ENCODE assay signal across 16 cellular contexts in genomic region chr2:67879586-67880290, GRCh38.
A peak's percentile ranks its signal among the peaks of the same experiment; 100 is the strongest.
DNase-seq lines count a peak whose midpoint lies in the region; ATAC-seq and TF ChIP-seq lines count a peak whose summit lies in the region.
"Had no signal": no experiment of that assay in that cellular context is flagged by ENCODE, and none has a peak within 500 bp of the region (broad histone marks: within the 10 kb centered on the region; RNA-seq: fewer than 3 reads in every experiment).

No MANE protein-coding gene starts in this region.

- no peak overlapping the region for H3K27ac Mint-ChIP-seq in neural progenitor cell
- H3K27ac Mint-ChIP-seq in activated naive CD4-positive, alpha-beta T cell treated with anti-CD3 and anti-CD28 coated beads, Interleukin-2, amount 10 ng/mL, durations not matched to agents 7 days and 5 days = no peak overlapping the region
- no peak overlapping the region for H3K27ac Mint-ChIP-seq in activated T-helper 17 cell treated with anti-CD3 and anti-CD28 coated beads, Interleukin-2, amount 50 U/mL, for 72 hours
- H3K27ac Mint-ChIP-seq: activated T-helper 2 cell treated with anti-CD3 and anti-CD28 coated beads, Interferon-gamma antibody, Interleukin-2, Interleukin-4, amounts not matched to agents 10 μg/mL and 5 μg/mL and 100 μg/mL, durations not matched to agents 14 hours and 24 hours and 36 hours had no signal

- 67% methylated on average over 1 of the region's 4 CpGs; no CpG with 5 or more reads in 1 of the 2 experiments for WGBS in IMR-90 (ENCODE audit: extremely low coverage in 2 of 2, insufficient read length in 1 of 2), 2 experiments
- 0% methylated on average over 1 of the region's 4 CpGs for WGBS in mammary epithelial cell (ENCODE audit: low coverage, missing lambda C conversion rate)
- WGBS in mesenchymal stem cell = 38% methylated on average over 4 of the region's 4 CpGs

- no peak overlapping the region for H3K23ac ChIP-seq in IMR-90 (ENCODE audit: low read depth, low read length)
- no peak overlapping the region for H3K23ac ChIP-seq in mesenchymal stem cell (ENCODE audit: low read length in 2 of 2)

- DNase-seq in AG10803 (ENCODE audit: low read depth) (peak; percentile 31), IMR-90 (peak; percentile 69), mammary epithelial cell (peak; percentile 81), mesenchymal stem cell (peak; percentile 47), NCI-H446 (lab: John Stamatoyannopoulos, UW) (no peak), neural progenitor cell (ENCODE audit: low spot score) (no peak)
- DNase-seq in activated naive CD4-positive, alpha-beta T cell treated with anti-CD3 and anti-CD28 coated beads, Interleukin-2, amount 10 ng/mL, durations not matched to agents 7 days and 5 days = no peak
- DNase-seq: activated CD4-positive, alpha-beta T cell treated with anti-CD3 and anti-CD28 coated beads, Interleukin-2, amount 50 U/mL, for 1 hour; lower lobe of right lung; NCI-H187; nucleus accumbens; Right ventricle myocardium superior; stimulated activated CD4-positive, alpha-beta T cell treated with anti-CD3 and anti-CD28 coated beads, Interleukin-15, amount 100 ng/mL, for 24 hours had no signal

- H3K27ac ChIP-seq in IMR-90 (ENCODE audit: insufficient read depth, low read length) (no peak overlapping the region), mammary epithelial cell (ENCODE audit: insufficient read depth, low read depth, low read length) (peak overlapping the region; percentile 58), mesenchymal stem cell (ENCODE audit: low read length, poor library complexity, severe bottlenecking) (peak overlapping the region; percentile 87), neural progenitor cell (no peak overlapping the region)
- H3K27ac ChIP-seq: lower lobe of right lung had no signal

- no peaks in the 10 kb centered on the region for H3K36me3 Mint-ChIP-seq in neural progenitor cell
- H3K36me3 Mint-ChIP-seq in activated naive CD4-positive, alpha-beta T cell treated with anti-CD3 and anti-CD28 coated beads, Interleukin-2, amount 10 ng/mL, durations not matched to agents 7 days and 5 days = no peaks in the 10 kb centered on the region
- H3K36me3 Mint-ChIP-seq in activated T-helper 17 cell treated with anti-CD3 and anti-CD28 coated beads, Interleukin-2, amount 50 U/mL, for 72 hours (ENCODE audit: low read depth) = no peaks in the 10 kb centered on the region

- intact Hi-C loops in IMR-90 (cut with micrococcal nuclease) (no loop called here), mammary epithelial cell (cut with micrococcal nuclease) (no loop called here)

- H3K14ac ChIP-seq in IMR-90 (replicated peaks; ENCODE audit: low read depth, low read length) = 0 out of 2 replicates have a peak overlapping the region, but pooled peaks have one; percentile 13
- no peak overlapping the region for H3K14ac ChIP-seq in mesenchymal stem cell (ENCODE audit: low read length in 2 of 2)

- H4K20me1 ChIP-seq in IMR-90 (ENCODE audit: insufficient read depth, low read length) (no peaks in the 10 kb centered on the region), mammary epithelial cell (ENCODE audit: insufficient read depth, low read length) (no peaks in the 10 kb centered on the region), neural progenitor cell (ENCODE audit: low read depth) (no peaks in the 10 kb centered on the region)

- H3K9ac ChIP-seq in IMR-90 (ENCODE audit: low read depth, low read length) (no peak overlapping the region), mammary epithelial cell (ENCODE audit: insufficient read depth, low read length) (no peak overlapping the region), mesenchymal stem cell (ENCODE audit: low read length) (peak overlapping the region; percentile 34), neural progenitor cell (no peak overlapping the region)

- no peak overlapping the region for H4K91ac ChIP-seq in IMR-90 (ENCODE audit: insufficient read depth, low read depth, low read length)
- H4K91ac ChIP-seq in mesenchymal stem cell (ENCODE audit: low read length) = no peak overlapping the region

- in situ Hi-C loops in IMR-90 (cut with MboI; ENCODE audit: low sequenced_read_pairs) (no loop called here), mammary epithelial cell (cut with MboI; ENCODE audit: low sequenced_read_pairs in 2 of 2) (no loop called here)

- no peak for TF ChIP-seq POLR2A in IMR-90 (IDR thresholded peaks at IDR 0.05; ENCODE audit: low read depth, low read length)

- dilution Hi-C loops in IMR-90 (cut with HindIII; ENCODE audit: low sequenced_read_pairs, unreplicated experiment) (no loop called here), mammary epithelial cell (cut with HindIII; ENCODE audit: low sequenced_read_pairs) (no loop called here)

- BruUV-seq in IMR-90 (replicated peaks; lab: Mats Ljungman, UMichigan) = no TSS peak
- no TSS peak for BruUV-seq in mammary epithelial cell (replicated peaks; lab: Mats Ljungman, UMichigan)

- no peak overlapping the region for H2BK5ac ChIP-seq in IMR-90 (ENCODE audit: low read depth, low read length, poor library complexity, severe bottlenecking)
- H2BK5ac ChIP-seq in mesenchymal stem cell (ENCODE audit: low read depth, low read length, poor library complexity, severe bottlenecking) = peak overlapping the region; percentile 84

- H3K4me3 Mint-ChIP-seq in neural progenitor cell = no peak overlapping the region
- H3K4me3 Mint-ChIP-seq in activated naive CD4-positive, alpha-beta T cell treated with anti-CD3 and anti-CD28 coated beads, Interleukin-2, amount 10 ng/mL, durations not matched to agents 7 days and 5 days = no peak overlapping the region
- H3K4me3 Mint-ChIP-seq in activated T-helper 17 cell treated with anti-CD3 and anti-CD28 coated beads, Interleukin-2, amount 50 U/mL, for 72 hours = no peak overlapping the region
- H3K4me3 Mint-ChIP-seq: central memory CD8-positive, alpha-beta T cell had no signal

- CTCF ChIA-PET in IMR-90 (lab: Yijun Ruan, JAX) (interaction anchor here (0.6 kb wide), 1 partner anchor 12 kb away, joined by 4 read pairs; no protein-coding TSS in a partner anchor), mammary epithelial cell (lab: Charles Lee; ENCODE audit: low non-redundant PET) (no interaction called here)
- CTCF ChIA-PET in activated naive CD4-positive, alpha-beta T cell treated with anti-CD3 and anti-CD28 coated beads, Interleukin-2, amount 10 ng/mL, durations not matched to agents 7 days and 5 days (lab: Charles Lee) = no interaction called here

- H2AK5ac ChIP-seq in IMR-90 (ENCODE audit: low read depth, low read length) (no peak overlapping the region), mesenchymal stem cell (ENCODE audit: low read length, severe bottlenecking) (peak overlapping the region; percentile 6)

- no peak overlapping the region for H2AFZ ChIP-seq in IMR-90 (replicated peaks; ENCODE audit: low read length, poor library complexity)
- H2AFZ ChIP-seq in mammary epithelial cell (ENCODE audit: low read depth, low read length) = peak overlapping the region; percentile 76
- no peak overlapping the region for H2AFZ ChIP-seq in mesenchymal stem cell (ENCODE audit: low read depth, low read length)
- no peak overlapping the region for H2AFZ ChIP-seq in neural progenitor cell (replicated peaks)

- no peaks in the 10 kb centered on the region for H3K79me2 ChIP-seq in mammary epithelial cell (ENCODE audit: insufficient read depth, low read length)
- no peaks in the 10 kb centered on the region for H3K79me2 ChIP-seq in neural progenitor cell (ENCODE audit: low read depth)

- no peak overlapping the region for H4K8ac ChIP-seq in IMR-90 (ENCODE audit: low read depth in 2 of 2, low read length in 2 of 2)
- no peak overlapping the region for H4K8ac ChIP-seq in mesenchymal stem cell (ENCODE audit: low read length)

- H3K4me1 Mint-ChIP-seq in neural progenitor cell = peaks cover 24% of the 10 kb centered on the region
- no peaks in the 10 kb centered on the region for H3K4me1 Mint-ChIP-seq in activated naive CD4-positive, alpha-beta T cell treated with anti-CD3 and anti-CD28 coated beads, Interleukin-2, amount 10 ng/mL, durations not matched to agents 7 days and 5 days
- H3K4me1 Mint-ChIP-seq in activated T-helper 17 cell treated with anti-CD3 and anti-CD28 coated beads, Interleukin-2, amount 50 U/mL, for 72 hours = no peaks in the 10 kb centered on the region
- H3K4me1 Mint-ChIP-seq: central memory CD8-positive, alpha-beta T cell had no signal

- H3K27me3 ChIP-seq in IMR-90 (ENCODE audit: control insufficient read depth, insufficient read depth, low read length) = no peaks in the 10 kb centered on the region; the same call in 1 of the 2 replicates
- H3K27me3 ChIP-seq in mammary epithelial cell (ENCODE audit: insufficient read depth, low read length) = no peaks in the 10 kb centered on the region
- no peaks in the 10 kb centered on the region for H3K27me3 ChIP-seq in mesenchymal stem cell (ENCODE audit: control insufficient read depth in 1 of 2, insufficient read depth in 1 of 2, low read length in 2 of 2)
- H3K27me3 ChIP-seq in neural progenitor cell = no peaks in the 10 kb centered on the region

- no peak for TF ChIP-seq RAD21 in IMR-90 (IDR thresholded peaks at IDR 0.05; ENCODE audit: low read length)

- H3K9me3 ChIP-seq in IMR-90 (ENCODE audit: control insufficient read depth, insufficient read depth, low read length) (no peaks in the 10 kb centered on the region), mammary epithelial cell (replicated peaks; ENCODE audit: insufficient read depth, low read length) (no peaks in the 10 kb centered on the region), mesenchymal stem cell (ENCODE audit: control insufficient read depth, low read length) (no peaks in the 10 kb centered on the region), neural progenitor cell (ENCODE audit: low read depth) (no peaks in the 10 kb centered on the region)
- H3K9me3 ChIP-seq: lower lobe of right lung had no signal

- no peak overlapping the region for H2AK9ac ChIP-seq in IMR-90 (replicated peaks; ENCODE audit: low read depth, low read length, poor library complexity)

- H3K79me1 ChIP-seq in IMR-90 (ENCODE audit: low read depth in 1 of 2, low read length in 2 of 2) = no peaks in the 10 kb centered on the region
- H3K79me1 ChIP-seq in mesenchymal stem cell (replicated peaks; ENCODE audit: low read length, poor library complexity, severe bottlenecking) = no peaks in the 10 kb centered on the region

- H3K4me3 ChIP-seq in AG10803 (ENCODE audit: low read length) = no peak overlapping the region
- no peak overlapping the region for H3K4me3 ChIP-seq in IMR-90 (ENCODE audit: insufficient read depth, low read depth, low read length)
- no peak overlapping the region for H3K4me3 ChIP-seq in mammary epithelial cell (replicated peaks in 1 of 3; ENCODE audit: insufficient read depth in 1 of 3, low read depth in 2 of 3, low read length in 3 of 3)
- H3K4me3 ChIP-seq in mesenchymal stem cell (ENCODE audit: insufficient read depth in 1 of 2, low read depth in 1 of 2, low read length in 2 of 2) = peak overlapping the region in 1 of 2 experiments; percentile 26
- H3K4me3 ChIP-seq in neural progenitor cell = no peak overlapping the region
- H3K4me3 ChIP-seq: lower lobe of right lung had no signal

- H3K9me1 ChIP-seq in IMR-90 (ENCODE audit: insufficient read depth, low read length) = no peaks in the 10 kb centered on the region

- no peak overlapping the region for H2BK20ac ChIP-seq in IMR-90 (ENCODE audit: low read depth, low read length)

- H3K36me3 ChIP-seq in IMR-90 (ENCODE audit: control insufficient read depth, insufficient read depth, low read length) = no peaks in the 10 kb centered on the region
- H3K36me3 ChIP-seq in mammary epithelial cell (ENCODE audit: insufficient read depth, low read length) = no peaks in the 10 kb centered on the region
- H3K36me3 ChIP-seq in mesenchymal stem cell (ENCODE audit: control insufficient read depth in 1 of 2, insufficient read depth in 2 of 2, low read depth in 1 of 2, low read length in 2 of 2) = no peaks in the 10 kb centered on the region
- H3K36me3 ChIP-seq in neural progenitor cell = no peaks in the 10 kb centered on the region
- H3K36me3 ChIP-seq: lower lobe of right lung had no signal

- peaks cover 6% of the 10 kb centered on the region for H3K27me3 Mint-ChIP-seq in neural progenitor cell (ENCODE audit: insufficient read depth, low read depth)
- no peaks in the 10 kb centered on the region for H3K27me3 Mint-ChIP-seq in activated naive CD4-positive, alpha-beta T cell treated with anti-CD3 and anti-CD28 coated beads, Interleukin-2, amount 10 ng/mL, durations not matched to agents 7 days and 5 days
- H3K27me3 Mint-ChIP-seq in activated T-helper 17 cell treated with anti-CD3 and anti-CD28 coated beads, Interleukin-2, amount 50 U/mL, for 72 hours = peaks cover 13% of the 10 kb centered on the region

- H3K4me2 ChIP-seq in IMR-90 (ENCODE audit: low read depth, low read length) = no peak overlapping the region
- H3K4me2 ChIP-seq in mammary epithelial cell (ENCODE audit: insufficient read depth, low read depth, low read length) = peak overlapping the region; percentile 40
- H3K4me2 ChIP-seq in mesenchymal stem cell (ENCODE audit: low read length, poor library complexity, severe bottlenecking) = no peak overlapping the region
- no peak overlapping the region for H3K4me2 ChIP-seq in neural progenitor cell

- H3K4ac ChIP-seq in IMR-90 (ENCODE audit: low read depth, low read length) (no peak overlapping the region), mesenchymal stem cell (ENCODE audit: low read depth in 1 of 2, low read length in 2 of 2) (no peak overlapping the region)

- ATAC-seq in IMR-90 (ENCODE audit: low read depth) = 0 out of 2 replicates have a peak, but pooled peaks have one; percentile 27
- no peak for ATAC-seq in activated T-helper 17 cell treated with anti-CD3 and anti-CD28 coated beads, Interleukin-2, amount 50 U/mL, for 72 hours (replicated peaks)
- ATAC-seq: lower lobe of right lung had no signal

- no peaks in the 10 kb centered on the region for H3K9me3 Mint-ChIP-seq in neural progenitor cell
- H3K9me3 Mint-ChIP-seq in activated naive CD4-positive, alpha-beta T cell treated with anti-CD3 and anti-CD28 coated beads, Interleukin-2, amount 10 ng/mL, durations not matched to agents 7 days and 5 days = no peaks in the 10 kb centered on the region
- H3K9me3 Mint-ChIP-seq in activated T-helper 17 cell treated with anti-CD3 and anti-CD28 coated beads, Interleukin-2, amount 50 U/mL, for 72 hours = no peaks in the 10 kb centered on the region
- H3K9me3 Mint-ChIP-seq: activated T-helper 2 cell treated with anti-CD3 and anti-CD28 coated beads, Interferon-gamma antibody, Interleukin-2, Interleukin-4, amounts not matched to agents 10 μg/mL and 5 μg/mL and 100 μg/mL, durations not matched to agents 14 hours and 24 hours and 36 hours; central memory CD8-positive, alpha-beta T cell had no signal

- no peak overlapping the region for H2BK15ac ChIP-seq in IMR-90 (ENCODE audit: low read depth, low read length)
- no peak overlapping the region for H2BK15ac ChIP-seq in mesenchymal stem cell (ENCODE audit: low read depth, poor library complexity, severe bottlenecking)

- POLR2A ChIA-PET in IMR-90 (lab: Charles Lee; ENCODE audit: unreplicated experiment) = no interaction called here

- H2BK120ac ChIP-seq in IMR-90 (ENCODE audit: low read depth, low read length) = no peak overlapping the region
- H2BK120ac ChIP-seq in mesenchymal stem cell (ENCODE audit: low read depth, low read length) = no peak overlapping the region

- H4K5ac ChIP-seq in IMR-90 (ENCODE audit: low read depth, low read length) = no peak overlapping the region

- H3K18ac ChIP-seq in IMR-90 (ENCODE audit: low read depth, low read length) (no peak overlapping the region), mesenchymal stem cell (ENCODE audit: low read depth in 1 of 2, low read length in 2 of 2) (no peak overlapping the region)

- H3K4me1 ChIP-seq in IMR-90 (ENCODE audit: control insufficient read depth, insufficient read depth, low read length) (no peaks in the 10 kb centered on the region), mammary epithelial cell (ENCODE audit: insufficient read depth, low read length) (peaks cover 17% of the 10 kb centered on the region), mesenchymal stem cell (ENCODE audit: control insufficient read depth, insufficient read depth, low read depth, low read length) (peaks cover 8% of the 10 kb centered on the region), neural progenitor cell (peaks cover 4% of the 10 kb centered on the region)
- H3K4me1 ChIP-seq: lower lobe of right lung had no signal

- no peak overlapping the region for H2BK12ac ChIP-seq in mesenchymal stem cell (ENCODE audit: low read length in 2 of 2)

- H3K56ac ChIP-seq in IMR-90 (ENCODE audit: extremely low read depth, insufficient read depth, low read length) = no peak overlapping the region

- H3F3A ChIP-seq in neural progenitor cell (ENCODE audit: low read depth) = no peaks in the 10 kb centered on the region

- no peak for TF ChIP-seq CTCF in AG10803 (conservative IDR thresholded peaks at IDR 0.05; ENCODE audit: low read length)
- no peak for TF ChIP-seq CTCF in IMR-90 (conservative IDR thresholded peaks at IDR 0.05; ENCODE audit: low read depth, low read length)
- no peak for TF ChIP-seq CTCF in mammary epithelial cell (conservative IDR thresholded peaks at IDR 0.05 in 1 of 2, IDR thresholded peaks at IDR 0.05 in 1 of 2; ENCODE audit: extremely low read depth in 1 of 2, insufficient read depth in 1 of 2, low read depth in 1 of 2, low read length in 2 of 2)
- no peak for TF ChIP-seq CTCF in neural progenitor cell (IDR thresholded peaks at IDR 0.05)

Comparison
In these comparisons a context has a peak if more than half of its experiments do, and no peak if none do; other contexts are left out.
1. DNase-seq: peak in AG10803 (single experiment), IMR-90 (single experiment), mammary epithelial cell (single experiment) and mesenchymal stem cell (single experiment); none in NCI-H446 (0 of 2), neural progenitor cell (single experiment) and activated naive CD4-positive, alpha-beta T cell treated with anti-CD3 and anti-CD28 coated beads, Interleukin-2, amount 10 ng/mL, durations not matched to agents 7 days and 5 days (single experiment).
2. H3K27ac ChIP-seq: peak in mammary epithelial cell (single experiment) and mesenchymal stem cell (single experiment); none in IMR-90 (single experiment) and neural progenitor cell (single experiment).